ENCODE assay signal across 1 cellular context in genomic region chr1:44721521-44722361, GRCh38.
TF ChIP-seq lines count a peak whose summit lies in the region.

No MANE protein-coding gene starts in this region.

TF ChIP-seq in K562, 482 proteins besides CTCF, POLR2A, EP300 and RAD21 (continued from another document and continues in another):
- TF ChIP-seq CEBPZ (IDR thresholded peaks at IDR 0.05; ENCODE audit: borderline replicate concordance, low read depth, low read length), result 0 out of 2 replicates have a peak, but pooled peaks have one; percentile 55
- peak; percentile 99 for TF ChIP-seq ZNF518B (CRISPR knock-in tag; IDR thresholded peaks at IDR 0.05)
- no peak for TF ChIP-seq PPARD (CRISPR knock-in tag; IDR thresholded peaks at IDR 0.05)
- peak; percentile 62 for TF ChIP-seq MXD1 (CRISPR knock-in tag; IDR thresholded peaks at IDR 0.05; ENCODE audit: borderline replicate concordance, poor library complexity, severe bottlenecking)
- TF ChIP-seq CREB3L1 (IDR thresholded peaks at IDR 0.05; ENCODE audit: borderline replicate concordance, low read depth), result peak; percentile 83
- TF ChIP-seq POLR2AphosphoS5 (IDR thresholded peaks at IDR 0.05; ENCODE audit: control insufficient read depth, insufficient read depth, low read depth, low read length), result peak; percentile 100
- TF ChIP-seq MLLT1 (IDR thresholded peaks at IDR 0.05), result peak; percentile 98 to 99
- TF ChIP-seq XRCC3 (IDR thresholded peaks at IDR 0.05), result no peak
- peak; percentile 100 for TF ChIP-seq MED1 (CRISPR knock-in tag; IDR thresholded peaks at IDR 0.05; ENCODE audit: borderline replicate concordance)
- peak; percentile 38; the same call in 1 of the 2 replicates for TF ChIP-seq ATF3 (IDR thresholded peaks at IDR 0.05)
- TF ChIP-seq ATF3 (CRISPR knock-in tag; conservative IDR thresholded peaks at IDR 0.05), result peak; percentile 93
- TF ChIP-seq HEY1 (CRISPR knock-in tag; IDR thresholded peaks at IDR 0.05; ENCODE audit: borderline replicate concordance), result peak; percentile 100
- TF ChIP-seq SNRNP70 (optimal IDR thresholded peaks at IDR 0.05; ENCODE audit: low read depth, low read length), result peak; percentile 93
- peak; percentile 100 for TF ChIP-seq RUNX1 (IDR thresholded peaks at IDR 0.05; ENCODE audit: low read depth)
- TF ChIP-seq ZNF778 (CRISPR knock-in tag; IDR thresholded peaks at IDR 0.05), result no peak
- peak; percentile 82 for TF ChIP-seq TCFL5 (CRISPR knock-in tag; conservative IDR thresholded peaks at IDR 0.05)
- TF ChIP-seq POU5F1 (IDR thresholded peaks at IDR 0.05; ENCODE audit: borderline replicate concordance, low read depth, low read length, partially characterized antibody), result no peak
- no peak for TF ChIP-seq HDAC2 (IDR thresholded peaks at IDR 0.05)
- TF ChIP-seq HDGF (IDR thresholded peaks at IDR 0.05), result 0 out of 2 replicates have a peak, but pooled peaks have one; percentile 69
- TF ChIP-seq XRCC5 (IDR thresholded peaks at IDR 0.05; ENCODE audit: low read depth, low read length), result peak; percentile 85; the same call in 1 of the 2 replicates
- peak; percentile 92 for TF ChIP-seq ZNF232 (CRISPR knock-in tag; IDR thresholded peaks at IDR 0.05)
- no peak for TF ChIP-seq THRAP3 (IDR thresholded peaks at IDR 0.05; ENCODE audit: borderline replicate concordance)
- TF ChIP-seq ATF7 (IDR thresholded peaks at IDR 0.05), result peak; percentile 92
- peak; percentile 70 for TF ChIP-seq ZNF239 (CRISPR knock-in tag; IDR thresholded peaks at IDR 0.05)
- no peak for TF ChIP-seq ZNF507 (tag; conservative IDR thresholded peaks at IDR 0.05)
- no peak for TF ChIP-seq ZNF699 (CRISPR knock-in tag; IDR thresholded peaks at IDR 0.05; ENCODE audit: insufficient replicate concordance)
- TF ChIP-seq VEZF1 (CRISPR knock-in tag; IDR thresholded peaks at IDR 0.05), result peak; percentile 83
- TF ChIP-seq NR2C2 (CRISPR knock-in tag; IDR thresholded peaks at IDR 0.05), result peak; percentile 89
- peak; percentile 82 for TF ChIP-seq NR2C2 (tag; IDR thresholded peaks at IDR 0.05)
- peak; percentile 80 to 88 for TF ChIP-seq MNT (conservative IDR thresholded peaks at IDR 0.05)
- TF ChIP-seq JUN (IDR thresholded peaks at IDR 0.05; ENCODE audit: borderline replicate concordance, low read depth, low read length), result peak; percentile 74; the same call in 1 of the 2 replicates
- peak; percentile 80; the same call in 1 of the 2 replicates for TF ChIP-seq JUN (CRISPR knock-in tag; IDR thresholded peaks at IDR 0.05; ENCODE audit: borderline replicate concordance)
- TF ChIP-seq IFI16 (CRISPR knock-in tag; IDR thresholded peaks at IDR 0.05), result no peak
- peak; percentile 63; the same call in 1 of the 2 replicates for TF ChIP-seq HES1 (IDR thresholded peaks at IDR 0.05; ENCODE audit: low read depth)
- peak; percentile 80; the same call in 1 of the 2 replicates for TF ChIP-seq HDAC8 (tag; IDR thresholded peaks at IDR 0.05)
- TF ChIP-seq MBD1 (CRISPR knock-in tag; IDR thresholded peaks at IDR 0.05), result no peak
- TF ChIP-seq MYC (IDR thresholded peaks at IDR 0.05; ENCODE audit: low read depth, low read length), result peak; percentile 99
- TF ChIP-seq MYC (CRISPR knock-in tag; IDR thresholded peaks at IDR 0.05; ENCODE audit: borderline replicate concordance, low read depth), result peak; percentile 85; the same call in 1 of the 2 replicates
- TF ChIP-seq ZNF830 (CRISPR knock-in tag; IDR thresholded peaks at IDR 0.05), result peak; percentile 100
- TF ChIP-seq TCF7L2 (IDR thresholded peaks at IDR 0.05; ENCODE audit: low read depth, low read length), result no peak; the same call in 1 of the 2 replicates
- peak; percentile 81 for TF ChIP-seq PHF20 (IDR thresholded peaks at IDR 0.05; ENCODE audit: partially characterized antibody)
